ENCODE assay signal across 34 cellular contexts in genomic region chr2:232022733-232023132, GRCh38.
"Had no signal": no experiment of that assay in that cellular context is flagged by ENCODE, and none has a peak within 500 bp of the region (broad histone marks: within the 10 kb centered on the region; RNA-seq: fewer than 3 reads in every experiment).

No MANE protein-coding gene starts in this region.

- H3K4me2 ChIP-seq: SK-N-SH had no signal

- H3K9me3 Mint-ChIP-seq: activated CD4-positive, alpha-beta memory T cell treated with anti-CD3 and anti-CD28 coated beads, Interleukin-2, amount 10 ng/mL, durations not matched to agents 7 days and 5 days; activated CD4-positive, alpha-beta T cell treated with anti-CD3 and anti-CD28 coated beads, Interleukin-2, amount 10 ng/mL, durations not matched to agents 7 days and 5 days; activated naive CD4-positive, alpha-beta T cell treated with anti-CD3 and anti-CD28 coated beads, Interleukin-2, amount 10 ng/mL, durations not matched to agents 7 days and 5 days; activated naive CD8-positive, alpha-beta T cell treated with anti-CD3 and anti-CD28 coated beads, Interleukin-2, amount 10 ng/mL, durations not matched to agents 7 days and 5 days; activated T-cell treated with anti-CD3 and anti-CD28 coated beads, Interleukin-2, amount 50 U/mL, for 24 hours; immature natural killer cell; naive thymus-derived CD4-positive, alpha-beta T cell; stimulated activated memory B cell treated with anti-CD40 and anti-IgM and Interleukin-4, amounts not matched to agents 10 μg/mL and 1 μg/mL and 100 μg/mL, for 72 hours; stimulated activated naive CD8-positive, alpha-beta T cell treated with anti-CD3 and anti-CD28 coated beads, Interleukin-15, amount 100 ng/mL, for 72 hours; T-helper 1 cell treated with Interleukin-12 subunit alpha and Interleukin-12 subunit beta and Interleukin-4 antibody, amounts not matched to agents 30 μg/mL and 1 μg/mL, for 36 hours; WTC11 had no signal

- DNase-seq: activated CD4-positive, alpha-beta memory T cell treated with anti-CD3 and anti-CD28 coated beads, Interleukin-2, amount 10 ng/mL, durations not matched to agents 7 days and 5 days; activated CD4-positive, alpha-beta T cell treated with anti-CD3 and anti-CD28 coated beads for 1 hour; activated CD4-positive, alpha-beta T cell treated with anti-CD3 and anti-CD28 coated beads, Interleukin-2, amount 10 ng/mL, durations not matched to agents 7 days and 5 days; activated CD8-positive, alpha-beta memory T cell treated with anti-CD3 and anti-CD28 coated beads, Interleukin-2, amount 50 U/mL, for 48 hours; activated gamma-delta T cell; activated naive CD4-positive, alpha-beta T cell treated with anti-CD3 and anti-CD28 coated beads, Interleukin-2, amount 10 ng/mL, durations not matched to agents 7 days and 5 days; activated naive CD8-positive, alpha-beta T cell treated with anti-CD3 and anti-CD28 coated beads, Interleukin-2, amount 10 ng/mL, durations not matched to agents 7 days and 5 days; activated T-cell treated with anti-CD3 and anti-CD28 coated beads, Interleukin-2, amount 50 U/mL, for 24 hours; amygdala; dermis blood vessel endothelial cell; effector CD4-positive, alpha-beta T cell; esophagus squamous epithelium; hypothalamus; immature natural killer cell; left lung; naive thymus-derived CD4-positive, alpha-beta T cell; psoas muscle; SK-N-SH; stimulated activated CD4-positive, alpha-beta T cell treated with anti-CD3 and anti-CD28 coated beads, Interleukin-12 subunit alpha, Interleukin-12 subunit beta, amount 100 ng/mL, for 4 hours; stimulated activated CD4-positive, alpha-beta T cell treated with anti-CD3 and anti-CD28 coated beads, Interleukin-4, amount 100 ng/mL, for 24 hours; stimulated activated naive CD8-positive, alpha-beta T cell treated with anti-CD3 and anti-CD28 coated beads, Interleukin-15, amount 100 ng/mL, for 72 hours; substantia nigra; SW 1271; T-helper 9 cell; thyroid gland; upper lobe of right lung had no signal

- H3K79me2 ChIP-seq: parathyroid adenoma had no signal

- H3K27ac Mint-ChIP-seq: activated CD4-positive, alpha-beta memory T cell treated with anti-CD3 and anti-CD28 coated beads, Interleukin-2, amount 10 ng/mL, durations not matched to agents 7 days and 5 days; activated CD4-positive, alpha-beta T cell treated with anti-CD3 and anti-CD28 coated beads, Interleukin-2, amount 10 ng/mL, durations not matched to agents 7 days and 5 days; activated naive CD4-positive, alpha-beta T cell treated with anti-CD3 and anti-CD28 coated beads, Interleukin-2, amount 10 ng/mL, durations not matched to agents 7 days and 5 days; activated naive CD8-positive, alpha-beta T cell treated with anti-CD3 and anti-CD28 coated beads, Interleukin-2, amount 10 ng/mL, durations not matched to agents 7 days and 5 days; activated T-cell treated with anti-CD3 and anti-CD28 coated beads, Interleukin-2, amount 50 U/mL, for 24 hours; immature natural killer cell; naive thymus-derived CD4-positive, alpha-beta T cell; stimulated activated memory B cell treated with anti-CD40 and anti-IgM and Interleukin-4, amounts not matched to agents 10 μg/mL and 1 μg/mL and 100 μg/mL, for 72 hours; stimulated activated naive CD8-positive, alpha-beta T cell treated with anti-CD3 and anti-CD28 coated beads, Interleukin-15, amount 100 ng/mL, for 72 hours; T-helper 1 cell treated with Interleukin-12 subunit alpha and Interleukin-12 subunit beta and Interleukin-4 antibody, amounts not matched to agents 30 μg/mL and 1 μg/mL, for 36 hours; WTC11 had no signal

- ATAC-seq: left lung; naive thymus-derived CD4-positive, alpha-beta T cell; psoas muscle; stimulated activated memory B cell treated with anti-CD40 and anti-IgM and Interleukin-4, amounts not matched to agents 10 μg/mL and 1 μg/mL and 100 μg/mL, for 72 hours; stimulated activated naive CD8-positive, alpha-beta T cell treated with anti-CD3 and anti-CD28 coated beads, Interleukin-15, amount 100 ng/mL, for 72 hours; upper lobe of right lung; WTC11 had no signal

- H3K27ac ChIP-seq: breast epithelium, epithelial cell of prostate, esophagus squamous epithelium, left lung, parathyroid adenoma, psoas muscle, thyroid gland, upper lobe of right lung had no signal

- H3K4me3 ChIP-seq: breast epithelium, esophagus squamous epithelium, left lung, psoas muscle, thyroid gland, upper lobe of right lung had no signal

- H3K9me2 ChIP-seq: SK-N-SH had no signal

- H3K27me3 ChIP-seq: breast epithelium, esophagus squamous epithelium, left lung, thyroid gland, upper lobe of right lung had no signal

- H3K27me3 Mint-ChIP-seq: activated naive CD4-positive, alpha-beta T cell treated with anti-CD3 and anti-CD28 coated beads, Interleukin-2, amount 10 ng/mL, durations not matched to agents 7 days and 5 days; activated naive CD8-positive, alpha-beta T cell treated with anti-CD3 and anti-CD28 coated beads, Interleukin-2, amount 10 ng/mL, durations not matched to agents 7 days and 5 days; activated T-cell treated with anti-CD3 and anti-CD28 coated beads, Interleukin-2, amount 50 U/mL, for 24 hours; naive thymus-derived CD4-positive, alpha-beta T cell; stimulated activated memory B cell treated with anti-CD40 and anti-IgM and Interleukin-4, amounts not matched to agents 10 μg/mL and 1 μg/mL and 100 μg/mL, for 72 hours; stimulated activated naive CD8-positive, alpha-beta T cell treated with anti-CD3 and anti-CD28 coated beads, Interleukin-15, amount 100 ng/mL, for 72 hours had no signal

- H3K4me3 Mint-ChIP-seq: activated CD4-positive, alpha-beta memory T cell treated with anti-CD3 and anti-CD28 coated beads, Interleukin-2, amount 10 ng/mL, durations not matched to agents 7 days and 5 days; activated CD4-positive, alpha-beta T cell treated with anti-CD3 and anti-CD28 coated beads, Interleukin-2, amount 10 ng/mL, durations not matched to agents 7 days and 5 days; activated naive CD4-positive, alpha-beta T cell treated with anti-CD3 and anti-CD28 coated beads, Interleukin-2, amount 10 ng/mL, durations not matched to agents 7 days and 5 days; activated naive CD8-positive, alpha-beta T cell treated with anti-CD3 and anti-CD28 coated beads, Interleukin-2, amount 10 ng/mL, durations not matched to agents 7 days and 5 days; activated T-cell treated with anti-CD3 and anti-CD28 coated beads, Interleukin-2, amount 50 U/mL, for 24 hours; immature natural killer cell; naive thymus-derived CD4-positive, alpha-beta T cell; stimulated activated memory B cell treated with anti-CD40 and anti-IgM and Interleukin-4, amounts not matched to agents 10 μg/mL and 1 μg/mL and 100 μg/mL, for 72 hours; stimulated activated naive CD8-positive, alpha-beta T cell treated with anti-CD3 and anti-CD28 coated beads, Interleukin-15, amount 100 ng/mL, for 72 hours; T-helper 1 cell treated with Interleukin-12 subunit alpha and Interleukin-12 subunit beta and Interleukin-4 antibody, amounts not matched to agents 30 μg/mL and 1 μg/mL, for 36 hours; WTC11 had no signal

- H2AFZ ChIP-seq: parathyroid adenoma had no signal

- H3K4me1 ChIP-seq: breast epithelium, esophagus squamous epithelium, left lung, parathyroid adenoma, psoas muscle, upper lobe of right lung had no signal

- H3K36me3 Mint-ChIP-seq: WTC11 had no signal

- H3K9me3 ChIP-seq: breast epithelium, esophagus squamous epithelium, left lung, psoas muscle, SK-N-SH, thyroid gland, upper lobe of right lung had no signal

- FAIRE-seq: colon, endometrium had no signal
